Comparison of ENCODE assay signal across 20 cellular contexts in genomic region chr6:35640017-35640664, GRCh38. TPM values are rescaled to one million over a fixed set of nuclear protein-coding genes. Genes with fewer than 3 reads are reported as not detected.
DNase-seq lines count a peak whose midpoint lies in the region; ATAC-seq, FAIRE-seq and TF ChIP-seq lines count a peak whose summit lies in the region.
"Had no signal": no experiment of that assay in that cellular context is flagged by ENCODE, and none has a peak within 500 bp of the region (broad histone marks: within the 10 kb centered on the region; RNA-seq: fewer than 3 reads in every experiment).

No MANE protein-coding gene starts in this region.

- H3K4me3 Mint-ChIP-seq in CD4-positive, CD25-positive, alpha-beta regulatory T cell: no peak overlapping the region
- H3K4me3 Mint-ChIP-seq: GM23338 had no signal

- no peak for ATAC-seq in CD4-positive, CD25-positive, alpha-beta regulatory T cell (ENCODE audit: low read depth in 2 of 2)
- ATAC-seq: GM23338 had no signal

- WGBS in mammary epithelial cell (ENCODE audit: low coverage, missing lambda C conversion rate): 89% methylated on average over 6 of the region's 6 CpGs

- in situ Hi-C loops in mammary epithelial cell (cut with MboI; ENCODE audit: low sequenced_read_pairs in 2 of 2): no loop called here
- in situ Hi-C loops in ACHN (cut with HindIII; ENCODE audit: low pct_ligation_motif_present, low pct_unique_long_range_greater_than_20kb, low sequenced_read_pairs): no loop called here

- intact Hi-C loops in mammary epithelial cell (cut with micrococcal nuclease): no loop called here

- BruUV-seq in mammary epithelial cell (replicated peaks; lab: Mats Ljungman, UMichigan): no TSS peak

- no peak for TF ChIP-seq CTCF in mammary epithelial cell (conservative IDR thresholded peaks at IDR 0.05 in 1 of 2, IDR thresholded peaks at IDR 0.05 in 1 of 2; ENCODE audit: extremely low read depth in 1 of 2, insufficient read depth in 1 of 2, low read depth in 1 of 2, low read length in 2 of 2)
- TF ChIP-seq CTCF in kidney epithelial cell (IDR thresholded peaks at IDR 0.05; ENCODE audit: insufficient read depth, low read length, poor library complexity, severe bottlenecking): no peak

- H3K9me3 ChIP-seq in CD4-positive, CD25-positive, alpha-beta regulatory T cell (ENCODE audit: control insufficient read depth in 2 of 2, low read length in 2 of 2): no peaks in the 10 kb centered on the region
- H3K9me3 ChIP-seq in mammary epithelial cell (replicated peaks; ENCODE audit: insufficient read depth, low read length): no peaks in the 10 kb centered on the region
- H3K9me3 ChIP-seq: BE2C, SJSA1, testis had no signal

- no peaks in the 10 kb centered on the region for H4K20me1 ChIP-seq in mammary epithelial cell (ENCODE audit: insufficient read depth, low read length)

- no peaks in the 10 kb centered on the region for H3K9me3 Mint-ChIP-seq in CD4-positive, CD25-positive, alpha-beta regulatory T cell
- H3K9me3 Mint-ChIP-seq: GM23338 had no signal

- no peak overlapping the region for H3K27ac ChIP-seq in CD4-positive, CD25-positive, alpha-beta regulatory T cell (ENCODE audit: insufficient read depth, low read length, poor library complexity, severe bottlenecking)
- no peak overlapping the region for H3K27ac ChIP-seq in mammary epithelial cell (ENCODE audit: insufficient read depth, low read depth, low read length)
- H3K27ac ChIP-seq: SJSA1, testis had no signal

- TF ChIP-seq POLR2A in GM12891 (IDR thresholded peaks at IDR 0.05; ENCODE audit: low read depth, low read length): no peak

- DNase-seq in CD4-positive, CD25-positive, alpha-beta regulatory T cell: peak in 1 of 3 donors; percentile 12
- DNase-seq in GM12891 (ENCODE audit: insufficient read length, low spot score) (no peak), mammary epithelial cell (peak; percentile 65), kidney epithelial cell (ENCODE audit: low read depth) (peak; percentile 12), ACHN (no peak), NCI-H1436 treated with DMSO at 0.1 percent for 48 hours (lab: John Stamatoyannopoulos, UW) (no peak), occipital lobe (lab: John Stamatoyannopoulos, UW) (no peak)
- DNase-seq: activated CD4-positive, alpha-beta T cell treated with anti-CD3 and anti-CD28 coated beads, Interleukin-2, amount 50 U/mL, for 1 hour; activated T-cell treated with anti-CD3 and anti-CD28 coated beads, Interleukin-2, amount 50 U/mL, for 1 hour; amniotic stem cell; BE2C; DMS153; effector CD8-positive, alpha-beta T cell; NCI-H524 treated with DMSO at 0.1 percent for 48 hours; stimulated activated CD4-positive, alpha-beta T cell treated with anti-CD3 and anti-CD28 coated beads, Interleukin-4, amount 100 ng/mL, for 24 hours; testis had no signal

- H3K4me1 Mint-ChIP-seq in CD4-positive, CD25-positive, alpha-beta regulatory T cell: peaks cover 27 to 72% (median 49%) of the 10 kb centered on the region in 4 donors

- dilution Hi-C loops in mammary epithelial cell (cut with HindIII; ENCODE audit: low sequenced_read_pairs): no loop called here

- H3K36me3 ChIP-seq in CD4-positive, CD25-positive, alpha-beta regulatory T cell (ENCODE audit: control insufficient read depth, insufficient read depth, low read length): peaks cover 45% of the 10 kb centered on the region
- peaks cover 41% of the 10 kb centered on the region for H3K36me3 ChIP-seq in mammary epithelial cell (ENCODE audit: insufficient read depth, low read length)
- H3K36me3 ChIP-seq in kidney epithelial cell (ENCODE audit: control insufficient read depth, insufficient read depth, low read length): no peaks in the 10 kb centered on the region
- H3K36me3 ChIP-seq: SJSA1 had no signal

- H3K27me3 Mint-ChIP-seq in CD4-positive, CD25-positive, alpha-beta regulatory T cell: no peaks in the 10 kb centered on the region

- no peak overlapping the region for H3K9ac ChIP-seq in mammary epithelial cell (ENCODE audit: insufficient read depth, low read length)

- peak overlapping the region; percentile 20 to 37 (median 33) for H3K27ac Mint-ChIP-seq in CD4-positive, CD25-positive, alpha-beta regulatory T cell
- H3K27ac Mint-ChIP-seq: GM23338 had no signal

- no peak overlapping the region for H3K4me2 ChIP-seq in mammary epithelial cell (ENCODE audit: insufficient read depth, low read depth, low read length)
- H3K4me2 ChIP-seq: GM23338 had no signal

- peak; percentile 13 for FAIRE-seq in GM12891 (lab: Jason Lieb, UNC)
- FAIRE-seq: frontal cortex had no signal

- peaks cover 33% of the 10 kb centered on the region for H3K36me3 Mint-ChIP-seq in CD4-positive, CD25-positive, alpha-beta regulatory T cell

- no peak overlapping the region for H2AFZ ChIP-seq in mammary epithelial cell (ENCODE audit: low read depth, low read length)
- H2AFZ ChIP-seq: GM23338 had no signal

- no peak overlapping the region for H3K4me3 ChIP-seq in CD4-positive, CD25-positive, alpha-beta regulatory T cell (ENCODE audit: low read depth, low read length)
- H3K4me3 ChIP-seq in mammary epithelial cell (replicated peaks in 1 of 3; ENCODE audit: insufficient read depth in 1 of 3, low read depth in 2 of 3, low read length in 3 of 3): no peak overlapping the region
- no peak overlapping the region for H3K4me3 ChIP-seq in kidney epithelial cell (ENCODE audit: low read depth, low read length)
- H3K4me3 ChIP-seq: GM23338, SJSA1, skin epidermis, testis had no signal

- H3K79me2 ChIP-seq in mammary epithelial cell (ENCODE audit: insufficient read depth, low read length): peaks cover 42% of the 10 kb centered on the region

- peaks cover 15% of the 10 kb centered on the region for H3K4me1 ChIP-seq in CD4-positive, CD25-positive, alpha-beta regulatory T cell (ENCODE audit: control insufficient read depth, insufficient read depth, low read length, poor library complexity, severe bottlenecking)
- peaks cover 5% of the 10 kb centered on the region for H3K4me1 ChIP-seq in mammary epithelial cell (ENCODE audit: insufficient read depth, low read length)
- H3K4me1 ChIP-seq: BE2C, SJSA1 had no signal

- no peaks in the 10 kb centered on the region for H3K27me3 ChIP-seq in CD4-positive, CD25-positive, alpha-beta regulatory T cell (ENCODE audit: control insufficient read depth, insufficient read depth, low read length)
- no peaks in the 10 kb centered on the region for H3K27me3 ChIP-seq in mammary epithelial cell (ENCODE audit: insufficient read depth, low read length)
- no peaks in the 10 kb centered on the region for H3K27me3 ChIP-seq in kidney epithelial cell (ENCODE audit: control insufficient read depth, insufficient read depth, low read length)
- H3K27me3 ChIP-seq: BE2C, SJSA1, testis had no signal

- CTCF ChIA-PET in mammary epithelial cell (lab: Charles Lee; ENCODE audit: low non-redundant PET): no interaction called here

TF ChIP-seq in GM12891, 5 proteins besides CTCF, POLR2A, EP300 and RAD21:
- TF ChIP-seq POU2F2 (IDR thresholded peaks at IDR 0.05; ENCODE audit: low read depth, low read length): no peak
- TF ChIP-seq SPI1 (IDR thresholded peaks at IDR 0.05; ENCODE audit: low read depth, low read length): no peak
- TF ChIP-seq POLR2AphosphoS5 (IDR thresholded peaks at IDR 0.05; ENCODE audit: low read depth, low read length): no peak
- no peak for TF ChIP-seq PAX5 (IDR thresholded peaks at IDR 0.05; ENCODE audit: insufficient read depth, low read length, severe bottlenecking)
- TF ChIP-seq TAF1 (IDR thresholded peaks at IDR 0.05; ENCODE audit: low read depth, low read length): no peak

RNA-seq across cellular contexts. Expression of gene FKBP5, which starts 48.6 kb away (rescaled TPM):
- total RNA-seq in CD4-positive, CD25-positive, alpha-beta regulatory T cell: 55.0 TPM
- polyA plus RNA-seq in CD4-positive, CD25-positive, alpha-beta regulatory T cell: 100 to 1,000 TPM in 2 of 4 donors, 10 to 100 TPM in 2; 27.5 to 157 (median 106) TPM
- 36.6 TPM for polyA plus RNA-seq in GM12891 (2012; ENCODE audit: low read depth, missing spikeins)
- total RNA-seq in mammary epithelial cell (10 to 100 TPM; 60.7 to 97.9 TPM), kidney epithelial cell (9.7 and 10.4 TPM in 2 replicates), occipital lobe (3.1 TPM)
- 57.9 TPM for polyA plus RNA-seq in mammary epithelial cell
- 96.0 TPM for polyA minus RNA-seq in mammary epithelial cell

Comparison
In these comparisons a context has a peak if more than half of its experiments do, and no peak if none do; other contexts are left out.
1. DNase-seq: peak in mammary epithelial cell (single experiment) and kidney epithelial cell (single experiment); none in GM12891 (single experiment), ACHN (single experiment), NCI-H1436 treated with DMSO at 0.1 percent for 48 hours (single experiment) and occipital lobe (single experiment).